Comparison of ENCODE assay signal across 37 cellular contexts in genomic region chr3:72070005-72070404, GRCh38.
"Had no signal": no experiment of that assay in that cellular context is flagged by ENCODE, and none has a peak within 500 bp of the region (broad histone marks: within the 10 kb centered on the region; RNA-seq: fewer than 3 reads in every experiment).

No MANE protein-coding gene starts in this region.

- H3K4me1 Mint-ChIP-seq: activated naive CD8-positive, alpha-beta T cell treated with anti-CD3 and anti-CD28 coated beads for 36 hours; activated T-helper 17 cell treated with anti-CD3 and anti-CD28 coated beads, Interleukin-2, amount 50 U/mL, for 72 hours had no signal

- ATAC-seq: activated CD8-positive, alpha-beta T cell treated with anti-CD3 and anti-CD28 coated beads for 36 hours; activated T-cell treated with anti-CD3 and anti-CD28 coated beads, Interleukin-2, amount 50 U/mL, for 72 hours; activated T-helper 17 cell treated with anti-CD3 and anti-CD28 coated beads, Interleukin-2, amount 50 U/mL, for 72 hours; Right ventricle myocardium inferior; SK-N-SH treated with all-trans-retinoic acid at 6 μM for 48 hours had no signal

- H3K36me3 ChIP-seq: ascending aorta, breast epithelium had no signal

- H3K4me3 ChIP-seq: ascending aorta, breast epithelium, PC-9 had no signal

- H3K4me3 Mint-ChIP-seq: activated CD4-positive, alpha-beta T cell treated with anti-CD3 and anti-CD28 coated beads, Interleukin-2, amount 10 ng/mL, durations not matched to agents 24 days and 14 days; activated CD8-positive, alpha-beta T cell treated with anti-CD3 and anti-CD28 coated beads for 36 hours; activated naive CD8-positive, alpha-beta T cell treated with anti-CD3 and anti-CD28 coated beads for 36 hours; activated T-cell treated with anti-CD3 and anti-CD28 coated beads, Interleukin-2, amount 50 U/mL, for 72 hours; activated T-helper 17 cell treated with anti-CD3 and anti-CD28 coated beads, Interleukin-2, amount 50 U/mL, for 72 hours had no signal

- H3K27me3 ChIP-seq: ascending aorta, breast epithelium had no signal

- H3K27ac ChIP-seq: ascending aorta, breast epithelium, PC-9, RWPE1, VCaP had no signal

- H3K27ac Mint-ChIP-seq: activated CD4-positive, alpha-beta T cell treated with anti-CD3 and anti-CD28 coated beads, Interleukin-2, amount 10 ng/mL, durations not matched to agents 24 days and 14 days; activated CD8-positive, alpha-beta T cell treated with anti-CD3 and anti-CD28 coated beads for 36 hours; activated naive CD8-positive, alpha-beta T cell treated with anti-CD3 and anti-CD28 coated beads for 36 hours; activated T-cell treated with anti-CD3 and anti-CD28 coated beads, Interleukin-2, amount 50 U/mL, for 72 hours; activated T-helper 17 cell treated with anti-CD3 and anti-CD28 coated beads, Interleukin-2, amount 50 U/mL, for 72 hours had no signal

- H3K36me3 Mint-ChIP-seq: activated naive CD8-positive, alpha-beta T cell treated with anti-CD3 and anti-CD28 coated beads for 36 hours had no signal

- DNase-seq: activated CD4-positive, alpha-beta T cell treated with anti-CD3 and anti-CD28 coated beads, Interleukin-2, amount 10 ng/mL, durations not matched to agents 24 days and 14 days; activated CD4-positive, alpha-beta T cell treated with anti-CD3 and anti-CD28 coated beads, Interleukin-2, amount 50 U/mL, for 4 hours; activated CD4-positive, CD25-positive, alpha-beta regulatory T cell; activated CD8-positive, alpha-beta T cell treated with anti-CD3 and anti-CD28 coated beads for 36 hours; activated effector memory CD4-positive, alpha-beta T cell treated with anti-CD3 and anti-CD28 coated beads, Interleukin-2, amount 50 U/mL, for 16 hours; activated naive CD4-positive, alpha-beta T cell; activated naive CD4-positive, alpha-beta T cell treated with anti-CD3 and anti-CD28 coated beads, Interleukin-2, amount 50 U/mL, for 16 hours; activated naive CD8-positive, alpha-beta T cell treated with anti-CD3 and anti-CD28 coated beads for 36 hours; activated T-cell treated with anti-CD3 and anti-CD28 coated beads, Interleukin-2, amount 50 U/mL, for 1 hour; activated T-cell treated with anti-CD3 and anti-CD28 coated beads, Interleukin-2, amount 50 U/mL, for 72 hours; amygdala; caudate nucleus; cerebellar nuclear complex; Karpas-422; KBM-7; NCI-H1105; NCI-H1417 treated with DMSO at 0.1 percent for 48 hours; NCI-H187 treated with DMSO at 0.1 percent for 48 hours; NCI-H2171 treated with DMSO at 0.1 percent for 48 hours; NCI-H2227 treated with DMSO at 0.1 percent for 48 hours; NCI-H446; NCI-H510A treated with DMSO at 0.1 percent for 48 hours; NCI-H526 treated with DMSO at 0.1 percent for 48 hours; NK-92 treated with Interleukin-12 subunit alpha and Interleukin-12 subunit beta, amount 100 ng/mL, for 24 hours; PC-9; SIG-M5; SW 1271; T-helper 1 cell; T-helper 2 cell; T-helper 9 cell had no signal

- H3K9me3 ChIP-seq: ascending aorta, breast epithelium had no signal
